In genomic region chr5:148740966-148741742, GRCh38 we compare ENCODE assay signal across 1 cellular context.
TF ChIP-seq lines count a peak whose summit lies in the region.

No MANE protein-coding gene starts in this region.

TF ChIP-seq in GM23338, 12 proteins besides CTCF, POLR2A, EP300 and RAD21 (continued from another document):
- no peak for TF ChIP-seq REST (IDR thresholded peaks at IDR 0.05; ENCODE audit: unreplicated experiment)
- no peak for TF ChIP-seq STAT1 (IDR thresholded peaks at IDR 0.05; ENCODE audit: unreplicated experiment)
- TF ChIP-seq ZNF331 (CRISPR knock-in tag; IDR thresholded peaks at IDR 0.05; ENCODE audit: low read depth) = no peak
- no peak for TF ChIP-seq JUNB (IDR thresholded peaks at IDR 0.05; ENCODE audit: unreplicated experiment)
- TF ChIP-seq NANOG (IDR thresholded peaks at IDR 0.05; ENCODE audit: borderline replicate concordance) = no peak
- no peak for TF ChIP-seq POLR2AphosphoS5 (IDR thresholded peaks at IDR 0.05; ENCODE audit: low read depth)
- no peak for TF ChIP-seq CREB1 (CRISPR knock-in tag; IDR thresholded peaks at IDR 0.05; ENCODE audit: low read depth)
